13 cellular contexts compared by ENCODE assay signal in the genomic region with DNA sequence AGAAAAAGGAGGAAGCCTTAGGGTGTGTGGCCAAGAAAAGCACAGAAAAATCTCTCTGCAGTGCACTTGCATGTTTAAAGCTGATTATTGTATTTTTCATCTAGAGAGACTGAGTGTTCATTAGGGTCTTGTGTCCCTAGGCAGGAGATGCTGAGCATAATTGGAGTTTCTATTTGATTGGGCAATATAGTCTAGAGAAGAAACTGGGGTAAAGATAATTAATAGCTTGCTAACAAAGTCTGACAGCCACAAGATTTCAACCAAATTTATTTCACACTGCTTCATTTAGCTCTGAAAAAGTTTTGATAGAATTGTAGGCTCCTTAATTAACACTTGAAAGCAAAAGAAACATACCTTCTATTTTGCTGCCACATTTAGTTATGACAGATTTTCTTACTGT. TPM values are rescaled to one million over a fixed set of nuclear protein-coding genes. Genes with fewer than 3 reads are reported as not detected.
DNase-seq lines count a peak whose midpoint lies in the region; ATAC-seq and TF ChIP-seq lines count a peak whose summit lies in the region.
"Had no signal": no experiment of that assay in that cellular context is flagged by ENCODE, and none has a peak within 500 bp of the region (broad histone marks: within the 10 kb centered on the region; RNA-seq: fewer than 3 reads in every experiment).

No MANE protein-coding gene starts in this region.

- peaks cover 37% of the 10 kb centered on the region for H3K4me1 ChIP-seq in cardiac muscle cell (ENCODE audit: low read depth)
- peaks cover 0 to 3% (median 0%) of the 10 kb centered on the region in 12 donors for H3K4me1 ChIP-seq in heart left ventricle
- H3K4me1 ChIP-seq in hepatocyte (ENCODE audit: insufficient read depth), result no peaks in the 10 kb centered on the region
- H3K4me1 ChIP-seq in ovary (ENCODE audit: insufficient read depth), result no peaks in the 10 kb centered on the region
- no peaks in the 10 kb centered on the region for H3K4me1 ChIP-seq in Karpas-422 (ENCODE audit: low read length)

- intact Hi-C loops in heart left ventricle (cut with DNase I), result no loop called here
- intact Hi-C loops in ovary (cut with DNase I), result no loop called here

- TF ChIP-seq POLR2A in heart left ventricle (IDR thresholded peaks at IDR 0.05) (no peak), ovary (IDR thresholded peaks at IDR 0.05) (no peak)

- H3K27ac ChIP-seq in cardiac muscle cell (no peak overlapping the region), heart left ventricle (no peak overlapping the region), hepatocyte (peak overlapping the region; percentile 87), ovary (peak overlapping the region in 1 of 2 donors; percentile 9), Karpas-422 (ENCODE audit: low read length) (no peak overlapping the region)

- H3K9me2 ChIP-seq in hepatocyte (replicated peaks; ENCODE audit: insufficient read depth) (no peaks in the 10 kb centered on the region), Karpas-422 (replicated peaks; ENCODE audit: insufficient read depth, low read length) (no peaks in the 10 kb centered on the region)

- H3K4me3 ChIP-seq in cardiac muscle cell (peak overlapping the region; percentile 43), heart left ventricle (peak overlapping the region in 1 of 12 donors; percentile 3), hepatocyte (peak overlapping the region; percentile 50), ovary (peak overlapping the region; percentile 1), Karpas-422 (ENCODE audit: low read length) (no peak overlapping the region)

- H3K79me2 ChIP-seq in hepatocyte (peaks cover 68% of the 10 kb centered on the region), Karpas-422 (ENCODE audit: low read length) (no peaks in the 10 kb centered on the region)

- TF ChIP-seq CTCF in cardiac muscle cell (IDR thresholded peaks at IDR 0.05; ENCODE audit: low read depth, low read length), result no peak
- no peak for TF ChIP-seq CTCF in heart left ventricle (IDR thresholded peaks at IDR 0.05)
- no peak for TF ChIP-seq CTCF in hepatocyte (IDR thresholded peaks at IDR 0.05; ENCODE audit: poor library complexity)
- TF ChIP-seq CTCF in ovary (IDR thresholded peaks at IDR 0.05), result no peak

- H3K36me3 ChIP-seq in cardiac muscle cell (no peaks in the 10 kb centered on the region), heart left ventricle (no peaks in the 10 kb centered on the region), hepatocyte (replicated peaks; ENCODE audit: insufficient read depth, low read depth) (no peaks in the 10 kb centered on the region), ovary (no peaks in the 10 kb centered on the region), Karpas-422 (ENCODE audit: insufficient read depth, low read length) (no peaks in the 10 kb centered on the region)

- TF ChIP-seq EP300 in ovary (IDR thresholded peaks at IDR 0.05), result no peak

- DNase-seq in cardiac muscle cell (ENCODE audit: low read depth in 1 of 2, low spot score in 1 of 2), result no peak
- no peak for DNase-seq in heart left ventricle
- no peak for DNase-seq in hepatocyte (ENCODE audit: low spot score)
- DNase-seq in ovary, result no peak
- no peak for DNase-seq in Karpas-422
- no peak for DNase-seq in iPS-NIHi11 (ENCODE audit: low spot score)
- no peak for DNase-seq in ecto neural progenitor cell (ENCODE audit: low spot score)
- DNase-seq: activated CD8-positive, alpha-beta T cell treated with anti-CD3 and anti-CD28 coated beads, Interleukin-2, amount 10 ng/mL, durations not matched to agents 7 days and 5 days; KBM-7; NCI-H187 treated with DMSO at 0.1 percent for 48 hours; stimulated activated CD4-positive, alpha-beta T cell treated with anti-CD3 and anti-CD28 coated beads, Interleukin-4, amount 100 ng/mL, for 4 hours had no signal

- ATAC-seq in heart left ventricle, result no peak
- ATAC-seq in HG02623 (IDR thresholded peaks at IDR 0.05; ENCODE audit: unreplicated experiment), result no peak
- ATAC-seq: activated CD8-positive, alpha-beta T cell treated with anti-CD3 and anti-CD28 coated beads, Interleukin-2, amount 10 ng/mL, durations not matched to agents 7 days and 5 days; activated naive CD4-positive, alpha-beta T cell treated with anti-CD3 and anti-CD28 coated beads, Interleukin-2, amount 50 U/mL, for 72 hours had no signal

- H4K20me1 ChIP-seq in hepatocyte (ENCODE audit: insufficient read depth, poor library complexity, severe bottlenecking), result peaks cover 14% of the 10 kb centered on the region
- no peaks in the 10 kb centered on the region for H4K20me1 ChIP-seq in Karpas-422 (ENCODE audit: insufficient read depth, low read depth, low read length)

- H3K27me3 ChIP-seq in cardiac muscle cell (no peaks in the 10 kb centered on the region), heart left ventricle (no peaks in the 10 kb centered on the region), hepatocyte (no peaks in the 10 kb centered on the region), ovary (no peaks in the 10 kb centered on the region), Karpas-422 (ENCODE audit: low read length) (no peaks in the 10 kb centered on the region)

- peak overlapping the region; percentile 75 for H3K4me2 ChIP-seq in hepatocyte
- H3K4me2 ChIP-seq in Karpas-422 (ENCODE audit: low read depth, low read length, poor library complexity, severe bottlenecking), result no peak overlapping the region

- H3K9me3 ChIP-seq in cardiac muscle cell (ENCODE audit: low read depth), result no peaks in the 10 kb centered on the region
- no peaks in the 10 kb centered on the region for H3K9me3 ChIP-seq in heart left ventricle
- H3K9me3 ChIP-seq in hepatocyte (ENCODE audit: low read depth), result no peaks in the 10 kb centered on the region
- H3K9me3 ChIP-seq in ovary, result no peaks in the 10 kb centered on the region
- H3K9me3 ChIP-seq in Karpas-422 (ENCODE audit: low read length), result no peaks in the 10 kb centered on the region

- H2AFZ ChIP-seq in hepatocyte (no peak overlapping the region), Karpas-422 (ENCODE audit: low read length) (no peak overlapping the region)

- no peak overlapping the region for H3K9ac ChIP-seq in Karpas-422 (ENCODE audit: low read length)

RNA-seq across cellular contexts. Expression of a gene that starts 2.3 kb away (rescaled TPM):
- total RNA-seq in cardiac muscle cell, result 2.5 and 3.2 TPM in 2 replicates
- polyA plus RNA-seq in cardiac muscle cell, result 5.4 and 6.3 TPM in 2 replicates
- total RNA-seq in heart left ventricle, result 1 to 10 TPM in 1 of 9 donors, under 1 TPM in 7, not detected in 1; 0.05 to 6.9 (median 0.17) TPM
- polyA plus RNA-seq in heart left ventricle, result under 1 TPM; 0.04 to 0.08 TPM
- total RNA-seq in hepatocyte, result 140 and 141 TPM in 2 replicates
- 89.9 and 98.6 TPM in 2 replicates for polyA plus RNA-seq in hepatocyte
- total RNA-seq in ovary, result 10 to 100 TPM in 4 of 7 donors, 1 to 10 TPM in 3; 4.8 to 30.8 (median 10.1) TPM
- polyA plus RNA-seq in ovary, result 10 to 100 TPM in 1 of 2 donors, 1 to 10 TPM in 1; 9.0 to 13.0 TPM
- not detected in 2 replicates for total RNA-seq in Karpas-422 (2014; rRNA removed; shearing (Covaris generic); ENCODE audit: low replicate concordance)
- total RNA-seq: activated CD8-positive, alpha-beta T cell treated with anti-CD3 and anti-CD28 coated beads, Interleukin-2, amount 10 ng/mL, durations not matched to agents 7 days and 5 days; activated naive CD4-positive, alpha-beta T cell treated with anti-CD3 and anti-CD28 coated beads, Interleukin-2, amount 50 U/mL, for 72 hours had no signal
